ENCODE assay signal across 1 cellular context in the genomic region with DNA sequence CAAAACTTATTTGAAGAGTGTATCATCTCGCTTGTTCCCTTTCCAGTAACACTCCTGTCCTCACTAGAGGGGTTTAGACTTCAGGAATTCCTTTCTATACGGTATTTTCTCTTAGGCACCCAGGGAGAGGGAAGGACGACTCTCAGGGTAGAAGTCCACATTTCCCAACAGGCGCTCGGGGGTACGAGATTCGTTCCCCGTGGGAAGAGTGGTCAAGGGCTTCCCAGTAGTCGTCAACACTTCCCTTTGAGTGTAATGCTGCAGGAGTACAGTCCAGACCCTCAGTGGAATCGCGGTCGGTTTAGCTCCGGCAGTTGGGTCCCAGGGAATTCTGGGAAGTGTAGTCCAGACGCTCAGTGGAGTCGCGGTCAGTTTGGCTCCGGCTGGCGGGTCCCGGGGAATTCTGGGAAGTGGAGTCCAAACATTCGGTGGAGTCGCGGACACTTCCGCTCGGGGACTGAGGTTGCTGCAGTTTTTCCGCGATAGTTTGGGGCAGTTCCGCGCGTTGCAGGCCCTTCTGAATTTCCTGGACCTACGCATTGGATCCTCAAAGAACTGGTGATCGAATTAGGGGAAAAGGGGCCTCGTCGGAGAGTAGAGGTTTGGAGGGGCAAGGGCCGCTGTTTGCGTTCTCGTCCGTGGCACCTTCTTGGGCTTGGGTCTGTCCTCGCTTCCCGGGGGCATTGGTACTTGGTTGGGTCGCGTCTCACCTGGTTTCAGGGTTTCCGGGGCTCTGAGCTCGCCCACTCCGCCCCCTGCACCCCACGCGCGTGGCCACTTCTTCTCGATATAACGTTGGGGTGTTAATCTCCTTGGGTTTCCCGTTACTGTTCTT.
TF ChIP-seq lines count a peak whose summit lies in the region.

A gene (plus strand): TSS at position 431 of the 835 bp plus-strand sequence. CDS start 3,513 bp downstream, outside the sequence.

TF ChIP-seq in Ishikawa, 13 proteins besides CTCF, POLR2A, EP300 and RAD21 (continued from another document):
- TF ChIP-seq, protein P1, sequence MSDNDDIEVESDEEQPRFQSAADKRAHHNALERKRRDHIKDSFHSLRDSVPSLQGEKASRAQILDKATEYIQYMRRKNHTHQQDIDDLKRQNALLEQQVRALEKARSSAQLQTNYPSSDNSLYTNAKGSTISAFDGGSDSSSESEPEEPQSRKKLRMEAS (IDR thresholded peaks at IDR 0.05): no peak; the same call in 1 of the 2 replicates
- TF ChIP-seq TEAD4 (IDR thresholded peaks at IDR 0.05) (peak; percentile 35; the same call in 1 of the 2 replicates), CEBPB (IDR thresholded peaks at IDR 0.05) (no peak), ZBTB7A (IDR thresholded peaks at IDR 0.05; ENCODE audit: low read depth) (no peak), EGR1 (IDR thresholded peaks at IDR 0.05) (no peak), YY1 (IDR thresholded peaks at IDR 0.05; ENCODE audit: low read depth) (peak; percentile 68)
